Comparison of ENCODE assay signal across 23 cellular contexts in genomic region chr2:150047731-150048130, GRCh38.
A peak's percentile ranks its signal among the peaks of the same experiment; 100 is the strongest.
DNase-seq lines count a peak whose midpoint lies in the region; ATAC-seq and TF ChIP-seq lines count a peak whose summit lies in the region.
"Had no signal": no experiment of that assay in that cellular context is flagged by ENCODE, and none has a peak within 500 bp of the region (broad histone marks: within the 10 kb centered on the region; RNA-seq: fewer than 3 reads in every experiment).

No MANE protein-coding gene starts in this region.

- H3K4me2 ChIP-seq in IMR-90 (ENCODE audit: low read depth, low read length): no peak overlapping the region

- TF ChIP-seq CTCF in IMR-90 (conservative IDR thresholded peaks at IDR 0.05; ENCODE audit: low read depth, low read length) (no peak), glutamatergic neuron (IDR thresholded peaks at IDR 0.05; ENCODE audit: partially characterized antibody, unreplicated experiment) (no peak)

- H3K36me3 ChIP-seq in IMR-90 (ENCODE audit: control insufficient read depth, insufficient read depth, low read length): no peaks in the 10 kb centered on the region
- H3K36me3 ChIP-seq: BE2C, SJCRH30 had no signal

- H2BK20ac ChIP-seq in IMR-90 (ENCODE audit: low read depth, low read length): no peak overlapping the region

- no peak overlapping the region for H2AFZ ChIP-seq in IMR-90 (replicated peaks; ENCODE audit: low read length, poor library complexity)

- no peak overlapping the region for H4K91ac ChIP-seq in IMR-90 (ENCODE audit: insufficient read depth, low read depth, low read length)

- peaks cover 2% of the 10 kb centered on the region for H3K9me3 Mint-ChIP-seq in glutamatergic neuron (ENCODE audit: unreplicated experiment)

- ATAC-seq in IMR-90 (ENCODE audit: low read depth) (no peak), HG03521 (IDR thresholded peaks at IDR 0.05; ENCODE audit: unreplicated experiment) (no peak)
- ATAC-seq: PC-3, Right ventricle myocardium inferior, SK-N-SH treated with all-trans-retinoic acid at 6 μM for 48 hours had no signal

- H3K9me1 ChIP-seq in IMR-90 (ENCODE audit: insufficient read depth, low read length): peaks cover 3% of the 10 kb centered on the region; the same call in 1 of the 2 replicates

- H2BK120ac ChIP-seq in IMR-90 (ENCODE audit: low read depth, low read length): 0 out of 2 replicates have a peak overlapping the region, but pooled peaks have one; percentile 14

- no peak overlapping the region for H3K56ac ChIP-seq in IMR-90 (ENCODE audit: extremely low read depth, insufficient read depth, low read length)

- no peak for DNase-seq in IMR-90
- DNase-seq in RPMI8226: peak; percentile 11
- DNase-seq in glutamatergic neuron: no peak
- no peak for DNase-seq in SKM-1 treated with dmso at 0.1 percent for 144 hours (lab: John Stamatoyannopoulos, UW; ENCODE audit: unreplicated experiment)
- DNase-seq in LoVo (ENCODE audit: low spot score): no peak
- DNase-seq in activated CD4-positive, alpha-beta T cell treated with anti-CD3 and anti-CD28 coated beads for 1 hour: no peak
- DNase-seq: BE2C; CD8-positive, alpha-beta memory T cell; DMS79 treated with DMSO at 0.1 percent for 48 hours; H7; KG1; MV-4-11; NCI-H2029; NCI-H446; NCI-H524 treated with DMSO at 0.1 percent for 48 hours; NCI-H774; NK-92 treated with Interleukin-12 subunit alpha and Interleukin-12 subunit beta, amount 100 ng/mL, for 24 hours; PC-3; SJCRH30 had no signal

- no peak for TF ChIP-seq RAD21 in IMR-90 (IDR thresholded peaks at IDR 0.05; ENCODE audit: low read length)

- no peak overlapping the region for H3K18ac ChIP-seq in IMR-90 (ENCODE audit: low read depth, low read length)

- no peak overlapping the region for H2BK15ac ChIP-seq in IMR-90 (ENCODE audit: low read depth, low read length)

- no peak overlapping the region for H2BK5ac ChIP-seq in IMR-90 (ENCODE audit: low read depth, low read length, poor library complexity, severe bottlenecking)

- H3K4me3 Mint-ChIP-seq in glutamatergic neuron (ENCODE audit: unreplicated experiment): peak overlapping the region; percentile 76
- H3K4me3 Mint-ChIP-seq: CD14-positive monocyte; CD8-positive, alpha-beta memory T cell had no signal

- peaks cover 34% of the 10 kb centered on the region for H3K4me1 Mint-ChIP-seq in glutamatergic neuron (ENCODE audit: low read depth, unreplicated experiment)
- H3K4me1 Mint-ChIP-seq: CD14-positive monocyte; CD8-positive, alpha-beta memory T cell had no signal

- CTCF ChIA-PET in IMR-90 (lab: Yijun Ruan, JAX): interaction anchor here (1.0 kb wide), 1 partner anchor 11 kb away, joined by 3 read pairs; no protein-coding TSS in a partner anchor

- H3K27ac Mint-ChIP-seq in glutamatergic neuron (ENCODE audit: unreplicated experiment): peak overlapping the region; percentile 69
- H3K27ac Mint-ChIP-seq: CD14-positive monocyte; CD8-positive, alpha-beta memory T cell had no signal

- H3K27ac ChIP-seq in IMR-90 (ENCODE audit: insufficient read depth, low read length): no peak overlapping the region
- H3K27ac ChIP-seq: SJCRH30 had no signal

- no TSS peak for BruUV-seq in IMR-90 (replicated peaks; lab: Mats Ljungman, UMichigan)

- no peak overlapping the region for H3K4me3 ChIP-seq in IMR-90 (ENCODE audit: insufficient read depth, low read depth, low read length)
- H3K4me3 ChIP-seq: SJCRH30 had no signal

- no peak overlapping the region for H3K4ac ChIP-seq in IMR-90 (ENCODE audit: low read depth, low read length)

- intact Hi-C loops in IMR-90 (cut with micrococcal nuclease): loop anchor here (10.0 kb wide), 1 partner anchor 417 kb away; no protein-coding TSS in a partner anchor

- POLR2A ChIA-PET in IMR-90 (lab: Charles Lee; ENCODE audit: unreplicated experiment): interaction anchor here (0.6 to 0.8 kb wide), 2 partner anchors 157 to 368 kb away, joined by 3 to 4 read pairs; no protein-coding TSS in a partner anchor

- H3K9me3 ChIP-seq in IMR-90 (ENCODE audit: control insufficient read depth, insufficient read depth, low read length): no peaks in the 10 kb centered on the region
- H3K9me3 ChIP-seq: BE2C, SJCRH30 had no signal

- no peak overlapping the region for H3K23ac ChIP-seq in IMR-90 (ENCODE audit: low read depth, low read length)

- in situ Hi-C loops in IMR-90 (cut with MboI; ENCODE audit: low sequenced_read_pairs): no loop called here

- H3K4me1 ChIP-seq in IMR-90 (ENCODE audit: control insufficient read depth, insufficient read depth, low read length): peaks cover 2% of the 10 kb centered on the region; the same call in 1 of the 2 replicates
- H3K4me1 ChIP-seq: BE2C had no signal

- dilution Hi-C loops in IMR-90 (cut with HindIII; ENCODE audit: low sequenced_read_pairs, unreplicated experiment): no loop called here

- no peaks in the 10 kb centered on the region for H4K20me1 ChIP-seq in IMR-90 (ENCODE audit: insufficient read depth, low read length)

- no peak for TF ChIP-seq POLR2A in IMR-90 (IDR thresholded peaks at IDR 0.05; ENCODE audit: low read depth, low read length)

- H4K8ac ChIP-seq in IMR-90 (ENCODE audit: low read depth in 2 of 2, low read length in 2 of 2): no peak overlapping the region

- H3K27me3 Mint-ChIP-seq in glutamatergic neuron (ENCODE audit: unreplicated experiment): no peaks in the 10 kb centered on the region
- H3K27me3 Mint-ChIP-seq: CD8-positive, alpha-beta memory T cell had no signal

- H3K14ac ChIP-seq in IMR-90 (replicated peaks; ENCODE audit: low read depth, low read length): peak overlapping the region; percentile 60

- no peak overlapping the region for H2AK5ac ChIP-seq in IMR-90 (ENCODE audit: low read depth, low read length)

- no peak overlapping the region for H4K5ac ChIP-seq in IMR-90 (ENCODE audit: low read depth, low read length)

- no peak overlapping the region for H3K9ac ChIP-seq in IMR-90 (ENCODE audit: low read depth, low read length)

- H3K27me3 ChIP-seq in IMR-90 (ENCODE audit: control insufficient read depth, insufficient read depth, low read length): no peaks in the 10 kb centered on the region
- H3K27me3 ChIP-seq: BE2C, SJCRH30 had no signal

- no peaks in the 10 kb centered on the region for H3K79me1 ChIP-seq in IMR-90 (ENCODE audit: low read depth in 1 of 2, low read length in 2 of 2)

- H3K36me3 Mint-ChIP-seq in glutamatergic neuron (ENCODE audit: unreplicated experiment): no peaks in the 10 kb centered on the region
- H3K36me3 Mint-ChIP-seq: CD14-positive monocyte; CD8-positive, alpha-beta memory T cell had no signal

- H2AK9ac ChIP-seq in IMR-90 (replicated peaks; ENCODE audit: low read depth, low read length, poor library complexity): no peak overlapping the region

TF ChIP-seq in IMR-90, 13 proteins besides CTCF, POLR2A, EP300 and RAD21:
- TF ChIP-seq MXI1 (IDR thresholded peaks at IDR 0.05; ENCODE audit: borderline replicate concordance, low read depth, low read length): no peak
- TF ChIP-seq FOS (IDR thresholded peaks at IDR 0.05; ENCODE audit: low read depth, low read length): no peak
- TF ChIP-seq CEBPB (IDR thresholded peaks at IDR 0.05; ENCODE audit: low read depth, low read length): no peak
- no peak for TF ChIP-seq CHD1 (IDR thresholded peaks at IDR 0.05; ENCODE audit: low read depth, low read length)
- TF ChIP-seq, protein P1, sequence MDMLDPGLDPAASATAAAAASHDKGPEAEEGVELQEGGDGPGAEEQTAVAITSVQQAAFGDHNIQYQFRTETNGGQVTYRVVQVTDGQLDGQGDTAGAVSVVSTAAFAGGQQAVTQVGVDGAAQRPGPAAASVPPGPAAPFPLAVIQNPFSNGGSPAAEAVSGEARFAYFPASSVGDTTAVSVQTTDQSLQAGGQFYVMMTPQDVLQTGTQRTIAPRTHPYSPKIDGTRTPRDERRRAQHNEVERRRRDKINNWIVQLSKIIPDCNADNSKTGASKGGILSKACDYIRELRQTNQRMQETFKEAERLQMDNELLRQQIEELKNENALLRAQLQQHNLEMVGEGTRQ (IDR thresholded peaks at IDR 0.05; ENCODE audit: low read depth, low read length): no peak
- TF ChIP-seq NFE2L2 (IDR thresholded peaks at IDR 0.05; ENCODE audit: low read depth, low read length): no peak
- TF ChIP-seq RCOR1 (IDR thresholded peaks at IDR 0.05; ENCODE audit: insufficient replicate concordance, low read length): no peak
